ENCODE assay signal across 39 cellular contexts in the genomic region with DNA sequence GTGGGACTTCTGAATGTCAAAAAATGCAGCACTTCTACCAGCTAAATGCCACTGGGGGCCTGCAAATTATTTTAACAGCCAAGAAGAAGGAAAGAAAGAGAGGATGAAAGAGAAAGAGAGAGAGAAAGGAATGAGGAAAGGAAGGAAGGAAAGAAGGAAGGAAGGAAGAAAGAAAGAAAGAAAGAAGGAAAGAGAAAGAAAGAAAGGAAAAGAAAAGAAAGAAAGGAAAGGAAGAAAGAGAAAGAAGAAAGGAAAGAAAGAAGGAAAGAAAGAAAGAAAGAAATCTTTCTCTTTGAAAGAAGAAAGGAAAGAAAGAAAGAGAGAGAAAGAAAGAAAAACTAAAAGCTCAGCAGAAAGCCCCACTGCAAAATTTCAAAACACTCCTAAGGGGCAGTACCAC.
"Had no signal": no experiment of that assay in that cellular context is flagged by ENCODE, and none has a peak within 500 bp of the region (broad histone marks: within the 10 kb centered on the region; RNA-seq: fewer than 3 reads in every experiment).

No MANE protein-coding gene starts in this region.

- H3K27ac ChIP-seq: adrenal gland, ascending aorta, body of pancreas, brain microvascular endothelial cell, breast epithelium, cardiac muscle cell had no signal

- H3K4me3 ChIP-seq: adrenal gland, ascending aorta, body of pancreas, breast epithelium, cardiac muscle cell had no signal

- H3K27ac Mint-ChIP-seq: activated naive CD4-positive, alpha-beta T cell treated with anti-CD3 and anti-CD28 coated beads for 36 hours; activated naive CD4-positive, alpha-beta T cell treated with anti-CD3 and anti-CD28 coated beads, Interleukin-2, amount 10 ng/mL, durations not matched to agents 7 days and 5 days; activated naive CD4-positive, alpha-beta T cell treated with anti-CD3 and anti-CD28 coated beads, Interleukin-2, amount 50 U/mL, for 24 hours; activated naive CD4-positive, alpha-beta T cell treated with anti-CD3 and anti-CD28 coated beads, Interleukin-2, amount 50 U/mL, for 72 hours; activated naive CD8-positive, alpha-beta T cell; activated naive CD8-positive, alpha-beta T cell treated with anti-CD3 and anti-CD28 coated beads for 36 hours; activated naive CD8-positive, alpha-beta T cell treated with anti-CD3 and anti-CD28 coated beads, Interleukin-2, amount 10 ng/mL, durations not matched to agents 7 days and 5 days; activated naive CD8-positive, alpha-beta T cell treated with anti-CD3 and anti-CD28 coated beads, Interleukin-2, amount 50 U/mL, for 24 hours; activated T-cell treated with anti-CD3 and anti-CD28 coated beads, Interleukin-2, amount 50 U/mL, for 72 hours; activated T-helper 1 cell treated with anti-CD3 and anti-CD28 coated beads, Interleukin-12 subunit alpha, Interleukin-12 subunit beta, Interleukin-2, Interleukin-4 antibody, amounts not matched to agents 30 ng/mL and 10 ng/mL and 1 ng/mL, durations not matched to agents 14 hours and 24 hours and 36 hours; activated T-helper 17 cell treated with anti-CD3 and anti-CD28 coated beads, Interleukin-2, amount 50 U/mL, for 72 hours; activated T-helper 2 cell treated with anti-CD3 and anti-CD28 coated beads, Interferon-gamma antibody, Interleukin-2, Interleukin-4, amounts not matched to agents 10 μg/mL and 5 μg/mL and 100 μg/mL, durations not matched to agents 14 hours and 24 hours and 36 hours; brain had no signal

- H3K36me3 ChIP-seq: adrenal gland, ascending aorta, brain microvascular endothelial cell, breast epithelium, cardiac muscle cell had no signal

- FAIRE-seq: astrocyte, bronchial epithelial cell, colon had no signal

- ATAC-seq: activated naive CD4-positive, alpha-beta T cell treated with anti-CD3 and anti-CD28 coated beads, Interleukin-2, amount 50 U/mL, for 72 hours; activated naive CD8-positive, alpha-beta T cell treated with anti-CD3 and anti-CD28 coated beads, Interleukin-2, amount 50 U/mL, for 24 hours; activated T-cell treated with anti-CD3 and anti-CD28 coated beads, Interleukin-2, amount 50 U/mL, for 4 hours; activated T-cell treated with anti-CD3 and anti-CD28 coated beads, Interleukin-2, amount 50 U/mL, for 72 hours; activated T-helper 17 cell treated with anti-CD3 and anti-CD28 coated beads, Interleukin-2, amount 50 U/mL, for 72 hours; body of pancreas had no signal

- DNase-seq: activated effector memory CD4-positive, alpha-beta T cell treated with anti-CD3 and anti-CD28 coated beads, Interleukin-2, amount 50 U/mL, for 16 hours; activated effector memory CD4-positive, alpha-beta T cell treated with Interleukin-2 at 50 U/mL for 16 hours; activated gamma-delta T cell; activated gamma-delta T cell treated with Interleukin-2 at 50 U/mL for 16 hours; activated naive CD4-positive, alpha-beta T cell; activated naive CD4-positive, alpha-beta T cell treated with anti-CD3 and anti-CD28 coated beads for 36 hours; activated naive CD4-positive, alpha-beta T cell treated with anti-CD3 and anti-CD28 coated beads, Interleukin-2, amount 10 ng/mL, durations not matched to agents 7 days and 5 days; activated naive CD4-positive, alpha-beta T cell treated with anti-CD3 and anti-CD28 coated beads, Interleukin-2, amount 50 U/mL, for 16 hours; activated naive CD4-positive, alpha-beta T cell treated with Interleukin-2 at 50 U/mL for 16 hours; activated naive CD8-positive, alpha-beta T cell treated with anti-CD3 and anti-CD28 coated beads for 36 hours; activated naive CD8-positive, alpha-beta T cell treated with anti-CD3 and anti-CD28 coated beads, Interleukin-2, amount 10 ng/mL, durations not matched to agents 7 days and 5 days; activated naive CD8-positive, alpha-beta T cell treated with anti-CD3 and anti-CD28 coated beads, Interleukin-2, amount 50 U/mL, for 24 hours; activated T-cell treated with anti-CD3 and anti-CD28 coated beads, Interleukin-2, amount 50 U/mL, for 4 hours; activated T-cell treated with anti-CD3 and anti-CD28 coated beads, Interleukin-2, amount 50 U/mL, for 48 hours; activated T-cell treated with anti-CD3 and anti-CD28 coated beads, Interleukin-2, amount 50 U/mL, for 72 hours; adrenal gland; amniotic stem cell; amygdala; anterior cingulate cortex; aorta; body of pancreas; brain microvascular endothelial cell; caudate nucleus; central memory CD4-positive, alpha-beta T cell; cerebellar nuclear complex had no signal

- H3K27me3 ChIP-seq: adrenal gland, ascending aorta, body of pancreas, brain microvascular endothelial cell, breast epithelium, cardiac muscle cell had no signal

- H3K9me3 ChIP-seq: adrenal gland, ascending aorta, body of pancreas had no signal

- H3K36me3 Mint-ChIP-seq: activated naive CD4-positive, alpha-beta T cell treated with anti-CD3 and anti-CD28 coated beads, Interleukin-2, amount 10 ng/mL, durations not matched to agents 7 days and 5 days; activated naive CD4-positive, alpha-beta T cell treated with anti-CD3 and anti-CD28 coated beads, Interleukin-2, amount 50 U/mL, for 24 hours; activated naive CD4-positive, alpha-beta T cell treated with anti-CD3 and anti-CD28 coated beads, Interleukin-2, amount 50 U/mL, for 72 hours; activated naive CD8-positive, alpha-beta T cell; activated naive CD8-positive, alpha-beta T cell treated with anti-CD3 and anti-CD28 coated beads, Interleukin-2, amount 10 ng/mL, durations not matched to agents 7 days and 5 days; brain had no signal

- H3K4me1 ChIP-seq: adrenal gland, ascending aorta, body of pancreas, breast epithelium had no signal

- H3K4me1 Mint-ChIP-seq: activated naive CD4-positive, alpha-beta T cell treated with anti-CD3 and anti-CD28 coated beads, Interleukin-2, amount 10 ng/mL, durations not matched to agents 7 days and 5 days; activated naive CD4-positive, alpha-beta T cell treated with anti-CD3 and anti-CD28 coated beads, Interleukin-2, amount 50 U/mL, for 24 hours; activated naive CD8-positive, alpha-beta T cell treated with anti-CD3 and anti-CD28 coated beads for 36 hours; activated naive CD8-positive, alpha-beta T cell treated with anti-CD3 and anti-CD28 coated beads, Interleukin-2, amount 10 ng/mL, durations not matched to agents 7 days and 5 days; activated naive CD8-positive, alpha-beta T cell treated with anti-CD3 and anti-CD28 coated beads, Interleukin-2, amount 50 U/mL, for 24 hours; activated T-helper 17 cell treated with anti-CD3 and anti-CD28 coated beads, Interleukin-2, amount 50 U/mL, for 72 hours; brain; central memory CD8-positive, alpha-beta T cell had no signal

- H3K4me3 Mint-ChIP-seq: activated naive CD4-positive, alpha-beta T cell treated with anti-CD3 and anti-CD28 coated beads for 36 hours; activated naive CD4-positive, alpha-beta T cell treated with anti-CD3 and anti-CD28 coated beads, Interleukin-2, amount 10 ng/mL, durations not matched to agents 7 days and 5 days; activated naive CD4-positive, alpha-beta T cell treated with anti-CD3 and anti-CD28 coated beads, Interleukin-2, amount 50 U/mL, for 24 hours; activated naive CD8-positive, alpha-beta T cell; activated naive CD8-positive, alpha-beta T cell treated with anti-CD3 and anti-CD28 coated beads for 36 hours; activated naive CD8-positive, alpha-beta T cell treated with anti-CD3 and anti-CD28 coated beads, Interleukin-2, amount 10 ng/mL, durations not matched to agents 7 days and 5 days; activated naive CD8-positive, alpha-beta T cell treated with anti-CD3 and anti-CD28 coated beads, Interleukin-2, amount 50 U/mL, for 24 hours; activated T-cell treated with anti-CD3 and anti-CD28 coated beads, Interleukin-2, amount 50 U/mL, for 4 hours; activated T-cell treated with anti-CD3 and anti-CD28 coated beads, Interleukin-2, amount 50 U/mL, for 72 hours; activated T-helper 1 cell treated with anti-CD3 and anti-CD28 coated beads, Interleukin-12 subunit alpha, Interleukin-12 subunit beta, Interleukin-2, Interleukin-4 antibody, amounts not matched to agents 30 ng/mL and 10 ng/mL and 1 ng/mL, durations not matched to agents 14 hours and 24 hours and 36 hours; activated T-helper 17 cell treated with anti-CD3 and anti-CD28 coated beads, Interleukin-2, amount 50 U/mL, for 72 hours; brain; central memory CD8-positive, alpha-beta T cell had no signal
